Comparison of ENCODE assay signal across 11 cellular contexts in genomic region chr17:47682727-47683126, GRCh38. TPM values are rescaled to one million over a fixed set of nuclear protein-coding genes. Genes with fewer than 3 reads are reported as not detected.
DNase-seq lines count a peak whose midpoint lies in the region; ATAC-seq and TF ChIP-seq lines count a peak whose summit lies in the region.
"Not testable (repeated sequence)": the region's sequence is repeated elsewhere in the genome, so short reads cannot be mapped to it uniquely, and the experiment has no call there.
"Had no signal": no experiment of that assay in that cellular context is flagged by ENCODE, and none has a peak within 500 bp of the region (broad histone marks: within the 10 kb centered on the region; RNA-seq: fewer than 3 reads in every experiment).

No MANE protein-coding gene starts in this region.

- not testable (repeated sequence) for ATAC-seq in HCT116; WTC11; activated CD8-positive, alpha-beta memory T cell treated with anti-CD3 and anti-CD28 coated beads, Interleukin-2, amount 10 ng/mL, durations not matched to agents 7 days and 5 days
- peak; percentile 55 for ATAC-seq in stimulated activated naive CD8-positive, alpha-beta T cell treated with anti-CD3 and anti-CD28 coated beads, Interleukin-15, amount 100 ng/mL, for 72 hours

- not testable (repeated sequence) for H3K4me1 ChIP-seq in CD8-positive, alpha-beta memory T cell (ENCODE audit: insufficient read depth, low read length); HCT116 (ENCODE audit: control insufficient read depth in 1 of 2, insufficient read depth in 2 of 2, low read length in 2 of 2); endodermal cell (ENCODE audit: control insufficient read depth, insufficient read depth, low read length)
- peaks cover 12% of the 10 kb centered on the region for H3K4me1 ChIP-seq in neural progenitor cell

- POLR2A ChIA-PET in CD8-positive, alpha-beta memory T cell (lab: Charles Lee); WTC11 (lab: Charles Lee): not testable (repeated sequence)
- POLR2A ChIA-PET in HCT116 (lab: Charles Lee), result interaction anchor here (0.7 kb wide), 1 partner anchor 92 kb away, joined by 3 read pairs; no protein-coding TSS in a partner anchor

- not testable (repeated sequence) for H3K4me2 ChIP-seq in HCT116 (ENCODE audit: low read length); neural progenitor cell

- peaks cover 36% of the 10 kb centered on the region for H3K36me3 ChIP-seq in CD8-positive, alpha-beta memory T cell (ENCODE audit: insufficient read depth, low read length)
- H3K36me3 ChIP-seq in HCT116 (ENCODE audit: control insufficient read depth in 1 of 2, insufficient read depth in 2 of 2, low read length in 2 of 2) (peaks cover 65 to 73% of the 10 kb centered on the region in 2 experiments), endodermal cell (ENCODE audit: control insufficient read depth, insufficient read depth, low read length) (peaks cover 83% of the 10 kb centered on the region), neural progenitor cell (peaks cover 21% of the 10 kb centered on the region)

- H3K79me2 ChIP-seq in HCT116 (ENCODE audit: insufficient read depth, low read length), result peaks cover 19% of the 10 kb centered on the region
- H3K79me2 ChIP-seq in neural progenitor cell (ENCODE audit: low read depth), result not testable (repeated sequence)

- peaks cover 21 to 79% (median 32%) of the 10 kb centered on the region in 3 donors for H3K36me3 Mint-ChIP-seq in CD8-positive, alpha-beta memory T cell
- peaks cover 54% of the 10 kb centered on the region for H3K36me3 Mint-ChIP-seq in WTC11
- H3K36me3 Mint-ChIP-seq in activated CD8-positive, alpha-beta memory T cell treated with anti-CD3 and anti-CD28 coated beads, Interleukin-2, amount 10 ng/mL, durations not matched to agents 7 days and 5 days, result peaks cover 74% of the 10 kb centered on the region
- H3K36me3 Mint-ChIP-seq in activated naive CD4-positive, alpha-beta T cell treated with anti-CD3 and anti-CD28 coated beads, Interleukin-2, amount 50 U/mL, for 24 hours, result peaks cover 31% of the 10 kb centered on the region
- peaks cover 64% of the 10 kb centered on the region for H3K36me3 Mint-ChIP-seq in endodermal cell (ENCODE audit: low read depth)
- H3K36me3 Mint-ChIP-seq in neural progenitor cell, result peaks cover 48% of the 10 kb centered on the region

- H3K9me3 ChIP-seq in CD8-positive, alpha-beta memory T cell (ENCODE audit: low read length); HCT116 (ENCODE audit: control insufficient read depth in 1 of 2, insufficient read depth in 1 of 2, low read depth in 1 of 2, low read length in 2 of 2); endodermal cell (ENCODE audit: control insufficient read depth, low read length); neural progenitor cell (ENCODE audit: low read depth): not testable (repeated sequence)

- not testable (repeated sequence) for TF ChIP-seq CTCF in HCT116 (IDR thresholded peaks at IDR 0.05 in 2 of 3, conservative IDR thresholded peaks at IDR 0.05 in 1 of 3; ENCODE audit: borderline replicate concordance in 1 of 3, insufficient read depth in 1 of 3, low read depth in 2 of 3, low read length in 2 of 3); WTC11 (IDR thresholded peaks at IDR 0.05); endodermal cell (conservative IDR thresholded peaks at IDR 0.05); neural progenitor cell (IDR thresholded peaks at IDR 0.05)

- RAD21 ChIA-PET in HCT116 (lab: Charles Lee; ENCODE audit: low non-redundant PET in 1 of 2, low total read pairs in 2 of 2, uncharacterized antibody in 2 of 2, unreplicated experiment in 2 of 2), result not testable (repeated sequence)

- not testable (repeated sequence) for H3K9me3 Mint-ChIP-seq in CD8-positive, alpha-beta memory T cell; WTC11; activated CD8-positive, alpha-beta memory T cell treated with anti-CD3 and anti-CD28 coated beads, Interleukin-2, amount 10 ng/mL, durations not matched to agents 7 days and 5 days (ENCODE audit: low read depth); activated naive CD4-positive, alpha-beta T cell treated with anti-CD3 and anti-CD28 coated beads, Interleukin-2, amount 50 U/mL, for 24 hours; endodermal cell; neural progenitor cell; stimulated activated naive CD8-positive, alpha-beta T cell treated with anti-CD3 and anti-CD28 coated beads, Interleukin-15, amount 100 ng/mL, for 72 hours

- not testable (repeated sequence) for TF ChIP-seq POLR2A in HCT116 (IDR thresholded peaks at IDR 0.05; ENCODE audit: borderline replicate concordance, extremely low read depth, insufficient read depth, insufficient read length)

- H3K9ac ChIP-seq in HCT116 (ENCODE audit: low read length); endodermal cell (ENCODE audit: extremely low read depth, low read length, poor library complexity, severe bottlenecking); neural progenitor cell: not testable (repeated sequence)

- H3K27ac Mint-ChIP-seq in CD8-positive, alpha-beta memory T cell, result peak overlapping the region in 5 of 8 donors; percentile 35 to 68 (median 64)
- peak overlapping the region; percentile 53; the same call in 1 of the 2 replicates for H3K27ac Mint-ChIP-seq in WTC11
- H3K27ac Mint-ChIP-seq in activated CD8-positive, alpha-beta memory T cell treated with anti-CD3 and anti-CD28 coated beads, Interleukin-2, amount 10 ng/mL, durations not matched to agents 7 days and 5 days, result peak overlapping the region; percentile 25
- H3K27ac Mint-ChIP-seq in activated naive CD4-positive, alpha-beta T cell treated with anti-CD3 and anti-CD28 coated beads, Interleukin-2, amount 50 U/mL, for 24 hours, result peak overlapping the region; percentile 35
- peak overlapping the region; percentile 70 for H3K27ac Mint-ChIP-seq in endodermal cell
- not testable (repeated sequence) for H3K27ac Mint-ChIP-seq in neural progenitor cell
- peak overlapping the region in 1 of 2 donors; percentile 37 for H3K27ac Mint-ChIP-seq in stimulated activated naive CD8-positive, alpha-beta T cell treated with anti-CD3 and anti-CD28 coated beads, Interleukin-15, amount 100 ng/mL, for 72 hours

- TF ChIP-seq RAD21 in HCT116 (IDR thresholded peaks at IDR 0.05; ENCODE audit: low read depth), result not testable (repeated sequence)

- DNase-seq in CD8-positive, alpha-beta memory T cell; HCT116 (ENCODE audit: low read depth, low spot score); WTC11 (ENCODE audit: low spot score); activated CD8-positive, alpha-beta memory T cell treated with anti-CD3 and anti-CD28 coated beads, Interleukin-2, amount 10 ng/mL, durations not matched to agents 7 days and 5 days; endodermal cell; neural progenitor cell (ENCODE audit: low spot score); stimulated activated naive CD8-positive, alpha-beta T cell treated with anti-CD3 and anti-CD28 coated beads, Interleukin-15, amount 100 ng/mL, for 72 hours: not testable (repeated sequence)

- H3K4me1 Mint-ChIP-seq in CD8-positive, alpha-beta memory T cell, result not testable (repeated sequence)
- peaks cover 20% of the 10 kb centered on the region for H3K4me1 Mint-ChIP-seq in WTC11
- peaks cover 21% of the 10 kb centered on the region for H3K4me1 Mint-ChIP-seq in activated CD8-positive, alpha-beta memory T cell treated with anti-CD3 and anti-CD28 coated beads, Interleukin-2, amount 10 ng/mL, durations not matched to agents 7 days and 5 days
- peaks cover 15% of the 10 kb centered on the region for H3K4me1 Mint-ChIP-seq in activated naive CD4-positive, alpha-beta T cell treated with anti-CD3 and anti-CD28 coated beads, Interleukin-2, amount 50 U/mL, for 24 hours
- peaks cover 12% of the 10 kb centered on the region for H3K4me1 Mint-ChIP-seq in endodermal cell
- H3K4me1 Mint-ChIP-seq in neural progenitor cell, result peaks cover 11% of the 10 kb centered on the region
- H3K4me1 Mint-ChIP-seq in stimulated activated naive CD8-positive, alpha-beta T cell treated with anti-CD3 and anti-CD28 coated beads, Interleukin-15, amount 100 ng/mL, for 72 hours, result peaks cover 17% of the 10 kb centered on the region

- not testable (repeated sequence) for H3K27me3 Mint-ChIP-seq in CD8-positive, alpha-beta memory T cell; WTC11 (ENCODE audit: low read depth); activated CD8-positive, alpha-beta memory T cell treated with anti-CD3 and anti-CD28 coated beads, Interleukin-2, amount 10 ng/mL, durations not matched to agents 7 days and 5 days; activated naive CD4-positive, alpha-beta T cell treated with anti-CD3 and anti-CD28 coated beads, Interleukin-2, amount 50 U/mL, for 24 hours; endodermal cell (ENCODE audit: insufficient read depth); neural progenitor cell (ENCODE audit: insufficient read depth, low read depth); stimulated activated naive CD8-positive, alpha-beta T cell treated with anti-CD3 and anti-CD28 coated beads, Interleukin-15, amount 100 ng/mL, for 72 hours

- peaks cover 87% of the 10 kb centered on the region for H3F3A ChIP-seq in neural progenitor cell (ENCODE audit: low read depth)

- peaks cover 14% of the 10 kb centered on the region; the same call in 1 of the 2 replicates for H4K20me1 ChIP-seq in HCT116 (ENCODE audit: insufficient read depth)
- peaks cover 54% of the 10 kb centered on the region for H4K20me1 ChIP-seq in neural progenitor cell (ENCODE audit: low read depth)

- not testable (repeated sequence) for H3K4me3 ChIP-seq in CD8-positive, alpha-beta memory T cell (ENCODE audit: low read length); HCT116 (replicated peaks in 1 of 2; ENCODE audit: low read depth in 1 of 2, low read length in 2 of 2); endodermal cell (ENCODE audit: low read length); neural progenitor cell

- intact Hi-C loops in HCT116 (cut with micrococcal nuclease), result not testable (repeated sequence)

- H3K27me3 ChIP-seq in CD8-positive, alpha-beta memory T cell (ENCODE audit: insufficient read depth, low read length, poor library complexity, severe bottlenecking); HCT116 (ENCODE audit: insufficient read depth, low read length); endodermal cell (ENCODE audit: control insufficient read depth, insufficient read depth, low read length, poor library complexity, severe bottlenecking); neural progenitor cell: not testable (repeated sequence)

- not testable (repeated sequence) for H2AFZ ChIP-seq in HCT116 (ENCODE audit: low read depth, low read length, poor library complexity, severe bottlenecking); neural progenitor cell (replicated peaks)

- CTCF ChIA-PET in CD8-positive, alpha-beta memory T cell (lab: Charles Lee), result interaction anchor here (0.9 to 1.0 kb wide), 2 partner anchors 9 to 18 kb away, joined by 3 to 5 read pairs; no protein-coding TSS in a partner anchor
- CTCF ChIA-PET in HCT116 (lab: Charles Lee); WTC11 (lab: Charles Lee); activated CD8-positive, alpha-beta memory T cell treated with anti-CD3 and anti-CD28 coated beads, Interleukin-2, amount 10 ng/mL, durations not matched to agents 7 days and 5 days (lab: Charles Lee): not testable (repeated sequence)

- 96 to 100% methylated on average over 2 to 3 of the region's 4 CpGs for WGBS in endodermal cell (ENCODE audit: insufficient coverage in 1 of 2, insufficient read length in 1 of 2), 2 experiments

- BruUV-seq in HCT116 (replicated peaks; lab: Mats Ljungman, UMichigan), result TSS peak; percentile 51

- H3K4me3 Mint-ChIP-seq in CD8-positive, alpha-beta memory T cell; WTC11; activated CD8-positive, alpha-beta memory T cell treated with anti-CD3 and anti-CD28 coated beads, Interleukin-2, amount 10 ng/mL, durations not matched to agents 7 days and 5 days; activated naive CD4-positive, alpha-beta T cell treated with anti-CD3 and anti-CD28 coated beads, Interleukin-2, amount 50 U/mL, for 24 hours; endodermal cell; neural progenitor cell; stimulated activated naive CD8-positive, alpha-beta T cell treated with anti-CD3 and anti-CD28 coated beads, Interleukin-15, amount 100 ng/mL, for 72 hours: not testable (repeated sequence)

- not testable (repeated sequence) for H3K27ac ChIP-seq in CD8-positive, alpha-beta memory T cell (ENCODE audit: low read depth, low read length); HCT116 (ENCODE audit: low read depth, low read length); endodermal cell (ENCODE audit: low read depth, low read length)
- peak overlapping the region; percentile 23 for H3K27ac ChIP-seq in neural progenitor cell

- not testable (repeated sequence) for H3K9me2 ChIP-seq in HCT116 (ENCODE audit: insufficient read depth)

RNA-seq across cellular contexts. Expression of gene TBKBP1, which starts 11.2 kb away (rescaled TPM):
- 1 to 10 TPM; 6.6 to 6.7 TPM for total RNA-seq in CD8-positive, alpha-beta memory T cell
- polyA plus RNA-seq in CD8-positive, alpha-beta memory T cell, result 1.8 TPM
- total RNA-seq in HCT116 (2021; ENCODE audit: unreplicated experiment), result 12.4 TPM
- 14.0 and 15.6 TPM in 2 replicates for polyA plus RNA-seq in HCT116 (2012)
- 14.7 to 17.4 TPM (median 15.8 TPM) in 3 replicates for total RNA-seq in WTC11 (2021)
- 1 to 10 TPM; 2.6 to 3.0 TPM for total RNA-seq in activated CD8-positive, alpha-beta memory T cell treated with anti-CD3 and anti-CD28 coated beads, Interleukin-2, amount 10 ng/mL, durations not matched to agents 7 days and 5 days
- total RNA-seq in endodermal cell, result 10 to 100 TPM; 14.5 to 22.9 TPM
- 17.3 TPM for polyA plus RNA-seq in endodermal cell (2013, experiment 1 of 2)
- polyA plus RNA-seq in endodermal cell (2013, experiment 2 of 2), result 16.7 TPM
- total RNA-seq in neural progenitor cell (ENCODE audit: low replicate concordance), result 3.0 and 21.6 TPM in 2 replicates

RNA-seq across cellular contexts. Expression of gene KPNB1, which starts 33.0 kb away (rescaled TPM):
- 100 to 1,000 TPM; 907 to 915 TPM for total RNA-seq in CD8-positive, alpha-beta memory T cell
- polyA plus RNA-seq in CD8-positive, alpha-beta memory T cell, result 35.9 TPM
- total RNA-seq in HCT116 (2021; ENCODE audit: unreplicated experiment) (526 TPM), WTC11 (2021) (437 to 506 TPM (median 452 TPM) in 3 replicates), endodermal cell (100 to 1,000 TPM; 452 to 500 TPM), neural progenitor cell (ENCODE audit: low replicate concordance) (454 and 543 TPM in 2 replicates)
- 233 and 294 TPM in 2 replicates for polyA plus RNA-seq in HCT116 (2012)
- total RNA-seq in activated CD8-positive, alpha-beta memory T cell treated with anti-CD3 and anti-CD28 coated beads, Interleukin-2, amount 10 ng/mL, durations not matched to agents 7 days and 5 days, result 100 to 1,000 TPM; 413 to 525 TPM
- 347 TPM for polyA plus RNA-seq in endodermal cell (2013, experiment 1 of 2)
- 324 TPM for polyA plus RNA-seq in endodermal cell (2013, experiment 2 of 2)

RNA-seq across cellular contexts. Expression of gene TBX21, which starts 50.3 kb away (rescaled TPM):
- total RNA-seq in CD8-positive, alpha-beta memory T cell, result 10 to 100 TPM; 37.8 to 39.8 TPM
- polyA plus RNA-seq in CD8-positive, alpha-beta memory T cell, result 59.6 TPM
- total RNA-seq in HCT116 (2021; ENCODE audit: unreplicated experiment) (0.20 TPM), WTC11 (2021) (0.15 to 0.18 TPM in 2 of 3 replicates, not detected in the other), endodermal cell (not detected), neural progenitor cell (ENCODE audit: low replicate concordance) (0.12 TPM in 1 of 2 replicates, not detected in the other)
- polyA plus RNA-seq in HCT116 (2012), result not detected in 2 replicates
- 10 to 100 TPM; 59.0 to 68.4 TPM for total RNA-seq in activated CD8-positive, alpha-beta memory T cell treated with anti-CD3 and anti-CD28 coated beads, Interleukin-2, amount 10 ng/mL, durations not matched to agents 7 days and 5 days
- polyA plus RNA-seq in endodermal cell (2013, experiment 1 of 2), result not detected
- not detected for polyA plus RNA-seq in endodermal cell (2013, experiment 2 of 2)
- total RNA-seq: HT-29, M059J had no signal
- polyA plus RNA-seq: K562 had no signal

Comparison
In these comparisons a context has a peak if more than half of its experiments do, and no peak if none do; other contexts are left out.
1. RNA of gene TBX21, which starts 50.3 kb away (total RNA-seq): 59.0 to 68.4 TPM in activated CD8-positive, alpha-beta memory T cell treated with anti-CD3 and anti-CD28 coated beads, Interleukin-2, amount 10 ng/mL, durations not matched to agents 7 days and 5 days and 37.8 to 39.8 TPM in CD8-positive, alpha-beta memory T cell; 0.20 TPM in HCT116 (single experiment), 0.15 to 0.18 TPM in WTC11, not detected in endodermal cell and 0.12 TPM in neural progenitor cell; every median in the first group is over 10 times any median in the second.